12 cellular contexts compared by ENCODE assay signal in genomic region chr1:113021430-113022085, GRCh38. TPM values are rescaled to one million over a fixed set of nuclear protein-coding genes. Genes with fewer than 3 reads are reported as not detected.
DNase-seq lines count a peak whose midpoint lies in the region; ATAC-seq and TF ChIP-seq lines count a peak whose summit lies in the region.
"Had no signal": no experiment of that assay in that cellular context is flagged by ENCODE, and none has a peak within 500 bp of the region (broad histone marks: within the 10 kb centered on the region; RNA-seq: fewer than 3 reads in every experiment).

No MANE protein-coding gene starts in this region.

- no peak overlapping the region for H3K4me3 ChIP-seq in esophagus squamous epithelium

- H3K27me3 Mint-ChIP-seq in activated naive CD8-positive, alpha-beta T cell treated with anti-CD3 and anti-CD28 coated beads, Interleukin-2, amount 50 U/mL, for 24 hours = no peaks in the 10 kb centered on the region
- H3K27me3 Mint-ChIP-seq in activated naive CD8-positive, alpha-beta T cell treated with anti-CD3 and anti-CD28 coated beads for 36 hours = no peaks in the 10 kb centered on the region
- H3K27me3 Mint-ChIP-seq: CD4-positive, alpha-beta T cell had no signal

- no peaks in the 10 kb centered on the region for H3K36me3 ChIP-seq in esophagus squamous epithelium

- peaks cover 5 to 13% (median 10%) of the 10 kb centered on the region in 3 donors for H3K4me1 ChIP-seq in esophagus squamous epithelium

- H3K4me3 Mint-ChIP-seq in activated naive CD8-positive, alpha-beta T cell treated with anti-CD3 and anti-CD28 coated beads, Interleukin-2, amount 50 U/mL, for 24 hours = no peak overlapping the region
- no peak overlapping the region for H3K4me3 Mint-ChIP-seq in activated naive CD8-positive, alpha-beta T cell treated with anti-CD3 and anti-CD28 coated beads for 36 hours
- H3K4me3 Mint-ChIP-seq: CD4-positive, alpha-beta T cell had no signal

- ATAC-seq in activated naive CD8-positive, alpha-beta T cell treated with anti-CD3 and anti-CD28 coated beads, Interleukin-2, amount 50 U/mL, for 24 hours = no peak
- ATAC-seq in GM18867 (IDR thresholded peaks at IDR 0.05; ENCODE audit: unreplicated experiment) (no peak), HG03354 (IDR thresholded peaks at IDR 0.05; ENCODE audit: poor library complexity, severe bottlenecking, unreplicated experiment) (no peak), GM19467 (IDR thresholded peaks at IDR 0.05; ENCODE audit: unreplicated experiment) (no peak)

- H3K27ac Mint-ChIP-seq in activated naive CD8-positive, alpha-beta T cell treated with anti-CD3 and anti-CD28 coated beads, Interleukin-2, amount 50 U/mL, for 24 hours = peak overlapping the region; percentile 9
- no peak overlapping the region for H3K27ac Mint-ChIP-seq in activated naive CD8-positive, alpha-beta T cell treated with anti-CD3 and anti-CD28 coated beads for 36 hours
- H3K27ac Mint-ChIP-seq: CD4-positive, alpha-beta T cell had no signal

- TF ChIP-seq CTCF in esophagus squamous epithelium (IDR thresholded peaks at IDR 0.05) = peak in 1 of 6 experiments; percentile 37

- no peaks in the 10 kb centered on the region for H3K9me3 ChIP-seq in esophagus squamous epithelium

- intact Hi-C loops in esophagus squamous epithelium (cut with DNase I) = no loop called here

- no peaks in the 10 kb centered on the region for H3K4me1 Mint-ChIP-seq in activated naive CD8-positive, alpha-beta T cell treated with anti-CD3 and anti-CD28 coated beads, Interleukin-2, amount 50 U/mL, for 24 hours
- H3K4me1 Mint-ChIP-seq in activated naive CD8-positive, alpha-beta T cell treated with anti-CD3 and anti-CD28 coated beads for 36 hours = no peaks in the 10 kb centered on the region

- no peak for TF ChIP-seq POLR2A in esophagus squamous epithelium (IDR thresholded peaks at IDR 0.05)

- no peaks in the 10 kb centered on the region for H3K27me3 ChIP-seq in esophagus squamous epithelium

- DNase-seq in activated naive CD8-positive, alpha-beta T cell treated with anti-CD3 and anti-CD28 coated beads, Interleukin-2, amount 50 U/mL, for 24 hours = no peak
- no peak for DNase-seq in activated naive CD8-positive, alpha-beta T cell treated with anti-CD3 and anti-CD28 coated beads for 36 hours
- DNase-seq in NCI-H1694 treated with DMSO at 0.1 percent for 48 hours (lab: John Stamatoyannopoulos, UW) = peak; percentile 64
- DNase-seq in esophagus squamous epithelium (lab: John Stamatoyannopoulos, UW) = no peak
- peak; percentile 13 for DNase-seq in stromal cell of bone marrow (ENCODE audit: low read depth)
- DNase-seq: activated effector memory CD4-positive, alpha-beta T cell treated with anti-CD3 and anti-CD28 coated beads, Interleukin-2, amount 50 U/mL, for 16 hours; CD4-positive, alpha-beta T cell; effector CD8-positive, alpha-beta T cell; kidney had no signal

- peak overlapping the region; percentile 38 to 74 (median 61) for H3K27ac ChIP-seq in esophagus squamous epithelium

- H3K36me3 Mint-ChIP-seq in activated naive CD8-positive, alpha-beta T cell treated with anti-CD3 and anti-CD28 coated beads, Interleukin-2, amount 50 U/mL, for 24 hours (ENCODE audit: low read depth) = peaks cover 3% of the 10 kb centered on the region
- H3K36me3 Mint-ChIP-seq in activated naive CD8-positive, alpha-beta T cell treated with anti-CD3 and anti-CD28 coated beads for 36 hours = peaks cover 3% of the 10 kb centered on the region

- no peaks in the 10 kb centered on the region for H3K9me3 Mint-ChIP-seq in activated naive CD8-positive, alpha-beta T cell treated with anti-CD3 and anti-CD28 coated beads, Interleukin-2, amount 50 U/mL, for 24 hours
- no peaks in the 10 kb centered on the region for H3K9me3 Mint-ChIP-seq in activated naive CD8-positive, alpha-beta T cell treated with anti-CD3 and anti-CD28 coated beads for 36 hours
- H3K9me3 Mint-ChIP-seq: CD4-positive, alpha-beta T cell had no signal

- 33 to 47% methylated on average over 7 of the region's 7 CpGs for WGBS in esophagus squamous epithelium, 2 donors

RNA-seq across cellular contexts. Expression of gene LRIG2, which starts 51.4 kb away (rescaled TPM):
- total RNA-seq in activated naive CD8-positive, alpha-beta T cell treated with anti-CD3 and anti-CD28 coated beads for 36 hours = 1 to 10 TPM; 5.6 to 6.5 TPM
- 10 to 100 TPM in 3 of 4 donors, 1 to 10 TPM in 1; 8.9 to 18.3 (median 11.6) TPM for total RNA-seq in esophagus squamous epithelium

Comparison
In these comparisons a context has a peak if more than half of its experiments do, and no peak if none do; other contexts are left out.
1. DNase-seq: peak in NCI-H1694 treated with DMSO at 0.1 percent for 48 hours (single experiment) and stromal cell of bone marrow (single experiment); none in activated naive CD8-positive, alpha-beta T cell treated with anti-CD3 and anti-CD28 coated beads, Interleukin-2, amount 50 U/mL, for 24 hours (single experiment), activated naive CD8-positive, alpha-beta T cell treated with anti-CD3 and anti-CD28 coated beads for 36 hours (single experiment) and esophagus squamous epithelium (single experiment).